In genomic region chr5:141701341-141702119, GRCh38 we compare ENCODE assay signal across 8 cellular contexts. TPM values are rescaled to one million over a fixed set of nuclear protein-coding genes. Genes with fewer than 3 reads are reported as not detected.
A peak's percentile ranks its signal among the peaks of the same experiment; 100 is the strongest.
DNase-seq lines count a peak whose midpoint lies in the region; ATAC-seq, FAIRE-seq and TF ChIP-seq lines count a peak whose summit lies in the region.

No MANE protein-coding gene starts in this region.

- no peak for TF ChIP-seq CTCF in Peyer's patch (IDR thresholded peaks at IDR 0.05)
- no peak for TF ChIP-seq CTCF in lower lobe of right lung (IDR thresholded peaks at IDR 0.05)
- no peak for TF ChIP-seq CTCF in sigmoid colon (IDR thresholded peaks at IDR 0.05)
- TF ChIP-seq CTCF in lower leg skin (IDR thresholded peaks at IDR 0.05): no peak

- H3K4me3 ChIP-seq in Peyer's patch (peak overlapping the region in 3 of 4 donors; percentile 58 to 62 (median 59)), lower lobe of right lung (peak overlapping the region; percentile 56), sigmoid colon (peak overlapping the region in 1 of 4 donors; percentile 49), lower leg skin (ENCODE audit: low read depth, poor library complexity, severe bottlenecking) (no peak overlapping the region)

- ATAC-seq in GM21576 (IDR thresholded peaks at IDR 0.05; ENCODE audit: unreplicated experiment): peak; percentile 76
- ATAC-seq in lower lobe of right lung: no peak

- H3K27ac ChIP-seq in Peyer's patch (no peak overlapping the region), lower lobe of right lung (no peak overlapping the region), sigmoid colon (no peak overlapping the region)

- TF ChIP-seq EP300 in sigmoid colon (IDR thresholded peaks at IDR 0.05): no peak

- H3K9me3 ChIP-seq in Peyer's patch: no peaks in the 10 kb centered on the region
- no peaks in the 10 kb centered on the region for H3K9me3 ChIP-seq in lower lobe of right lung
- H3K9me3 ChIP-seq in sigmoid colon: no peaks in the 10 kb centered on the region

- no peaks in the 10 kb centered on the region for H3K36me3 ChIP-seq in Peyer's patch
- H3K36me3 ChIP-seq in lower lobe of right lung: no peaks in the 10 kb centered on the region
- H3K36me3 ChIP-seq in sigmoid colon: no peaks in the 10 kb centered on the region

- intact Hi-C loops in lower lobe of right lung (cut with DNase I) (no loop called here), sigmoid colon (cut with DNase I) (loop anchor here (1.0 to 2.0 kb wide), 2 partner anchors 178 to 259 kb away; no protein-coding TSS in a partner anchor), lower leg skin (cut with DNase I; ENCODE audit: low total_unique reads) (loop anchor here (5.0 kb wide), 1 partner anchor 181 kb away; no protein-coding TSS in a partner anchor)

- WGBS in sigmoid colon, 2 donors: 30 to 45% methylated on average over 16 of the region's 16 CpGs
- 29 to 36% methylated on average over 15 to 16 of the region's 16 CpGs for WGBS in lower leg skin, 2 donors

- FAIRE-seq in GM12891 (lab: Jason Lieb, UNC): peak; percentile 69

- no peaks in the 10 kb centered on the region for H3K27me3 ChIP-seq in Peyer's patch
- H3K27me3 ChIP-seq in lower lobe of right lung (ENCODE audit: low read depth): peaks cover 33% of the 10 kb centered on the region
- H3K27me3 ChIP-seq in sigmoid colon: peaks cover 22 to 85% (median 56%) of the 10 kb centered on the region in 3 donors

- DNase-seq in GM12891 (ENCODE audit: insufficient read length, low spot score) (no peak), Peyer's patch (peak in 1 of 3 donors; percentile 16), lower lobe of right lung (no peak), sigmoid colon (no peak), NAMALWA (ENCODE audit: low spot score) (no peak), lower leg skin (ENCODE audit: low spot score in 2 of 2) (no peak), NCI-H1436 (lab: John Stamatoyannopoulos, UW) (no peak)

- H3K4me1 ChIP-seq in Peyer's patch (peaks cover 0 to 13% (median 7%) of the 10 kb centered on the region in 4 donors), lower lobe of right lung (peaks cover 18% of the 10 kb centered on the region), sigmoid colon (peaks cover 0 to 20% (median 19%) of the 10 kb centered on the region in 4 donors)

- TF ChIP-seq POLR2A in GM12891 (IDR thresholded peaks at IDR 0.05; ENCODE audit: low read depth, low read length): no peak
- TF ChIP-seq POLR2A in Peyer's patch (IDR thresholded peaks at IDR 0.05): no peak
- TF ChIP-seq POLR2A in sigmoid colon (IDR thresholded peaks at IDR 0.05): no peak
- no peak for TF ChIP-seq POLR2A in lower leg skin (IDR thresholded peaks at IDR 0.05)

TF ChIP-seq in GM12891, 5 proteins besides CTCF, POLR2A, EP300 and RAD21:
- TF ChIP-seq POLR2AphosphoS5 (IDR thresholded peaks at IDR 0.05; ENCODE audit: low read depth, low read length): no peak
- no peak for TF ChIP-seq TAF1 (IDR thresholded peaks at IDR 0.05; ENCODE audit: low read depth, low read length)
- TF ChIP-seq POU2F2 (IDR thresholded peaks at IDR 0.05; ENCODE audit: low read depth, low read length): no peak
- no peak for TF ChIP-seq PAX5 (IDR thresholded peaks at IDR 0.05; ENCODE audit: insufficient read depth, low read length, severe bottlenecking)
- no peak for TF ChIP-seq SPI1 (IDR thresholded peaks at IDR 0.05; ENCODE audit: low read depth, low read length)
TF ChIP-seq in GM12891: peak in this region for 0.

RNA-seq across cellular contexts. Expression of gene ARAP3, which starts 19.5 kb away (rescaled TPM):
- not detected for polyA plus RNA-seq in GM12891 (2012; ENCODE audit: low read depth, missing spikeins)
- total RNA-seq in Peyer's patch: 10 to 100 TPM in 2 of 4 donors, 1 to 10 TPM in 2; 1.1 to 13.2 (median 9.7) TPM
- 35.2 TPM for total RNA-seq in lower lobe of right lung
- 1 to 10 TPM; 3.3 to 7.8 (median 3.8) TPM for total RNA-seq in sigmoid colon
- 1 to 10 TPM; 1.2 to 7.0 (median 2.4) TPM for polyA plus RNA-seq in sigmoid colon
- total RNA-seq in lower leg skin: 1 to 10 TPM; 2.1 to 4.2 (median 3.7) TPM

RNA-seq across cellular contexts. Expression of gene FCHSD1, which starts 50.3 kb away (rescaled TPM):
- polyA plus RNA-seq in GM12891 (2012; ENCODE audit: low read depth, missing spikeins): 17.5 TPM
- total RNA-seq in Peyer's patch (100 to 1,000 TPM in 1 of 4 donors, 10 to 100 TPM in 3; 19.8 to 116 (median 45.7) TPM), lower lobe of right lung (20.4 TPM), sigmoid colon (10 to 100 TPM; 12.1 to 31.3 (median 20.3) TPM), lower leg skin (100 to 1,000 TPM in 2 of 4 donors, 10 to 100 TPM in 2; 72.1 to 136 (median 101) TPM)
- 10 to 100 TPM in 1 of 3 donors, 1 to 10 TPM in 2; 3.0 to 22.6 (median 4.4) TPM for polyA plus RNA-seq in sigmoid colon
